Comparison of ENCODE assay signal across 8 cellular contexts in genomic region chr10:29409241-29410051, GRCh38.
DNase-seq lines count a peak whose midpoint lies in the region; ATAC-seq and TF ChIP-seq lines count a peak whose summit lies in the region.

No MANE protein-coding gene starts in this region.

- peak; percentile 50 for ATAC-seq in GM18861 (IDR thresholded peaks at IDR 0.05; ENCODE audit: unreplicated experiment)
- peak; percentile 76 for ATAC-seq in HG03066 (IDR thresholded peaks at IDR 0.05; ENCODE audit: low read depth, unreplicated experiment)

- H3K9ac ChIP-seq in stomach smooth muscle (ENCODE audit: low read length in 2 of 2), result peak overlapping the region; percentile 88 to 96

- H3K9me3 Mint-ChIP-seq in endothelial cell (ENCODE audit: unreplicated experiment), result no peaks in the 10 kb centered on the region

- H3K27me3 Mint-ChIP-seq in endothelial cell (ENCODE audit: unreplicated experiment), result peaks cover 1% of the 10 kb centered on the region

- H3K4me3 Mint-ChIP-seq in endothelial cell (ENCODE audit: unreplicated experiment), result peak overlapping the region; percentile 88

- H3K9me3 ChIP-seq in AG04450 (ENCODE audit: control insufficient read depth, insufficient read depth, low read length) (no peaks in the 10 kb centered on the region; the same call in none of the 2 replicates), stomach smooth muscle (ENCODE audit: control insufficient read depth in 2 of 2, low read length in 2 of 2) (no peaks in the 10 kb centered on the region)

- H3K4me3 ChIP-seq in AG04450 (ENCODE audit: low read depth, low read length) (peak overlapping the region; percentile 92), stomach smooth muscle (ENCODE audit: low read length in 2 of 2) (peak overlapping the region; percentile 91 to 92)

- POLR2A ChIA-PET in AG04450 (lab: Yijun Ruan, JAX), result interaction anchor here (0.5 to 0.8 kb wide), 2 partner anchors 28 to 771 kb away, joined by 3 to 4 read pairs; no protein-coding TSS in a partner anchor

- H3K27ac ChIP-seq in AG04450 (ENCODE audit: low read depth, low read length), result peak overlapping the region; percentile 59
- peak overlapping the region; percentile 71 for H3K27ac ChIP-seq in stomach smooth muscle (ENCODE audit: low read length)

- peaks cover 12% of the 10 kb centered on the region for H3K36me3 Mint-ChIP-seq in endothelial cell (ENCODE audit: low read depth, unreplicated experiment)

- no peak overlapping the region for H3K27ac Mint-ChIP-seq in endothelial cell (ENCODE audit: unreplicated experiment)

- no peaks in the 10 kb centered on the region for H3K4me1 Mint-ChIP-seq in endothelial cell (ENCODE audit: unreplicated experiment)

- H3K36me3 ChIP-seq in stomach smooth muscle (ENCODE audit: control insufficient read depth in 2 of 2, insufficient read depth in 2 of 2, low read length in 2 of 2), result no peaks in the 10 kb centered on the region

- TF ChIP-seq CTCF in AG04450 (IDR thresholded peaks at IDR 0.05; ENCODE audit: low read depth, low read length), result 0 out of 2 replicates have a peak, but pooled peaks have one; percentile 1
- TF ChIP-seq CTCF in endothelial cell (IDR thresholded peaks at IDR 0.05; ENCODE audit: unreplicated experiment), result no peak

- CTCF ChIA-PET in AG04450 (lab: Charles Lee), result interaction anchor here (1.1 to 5.2 kb wide), 4 partner anchors 14 to 32 kb away, joined by 3 to 36 read pairs (median 12); no protein-coding TSS in a partner anchor

- H3K27me3 ChIP-seq in AG04450 (ENCODE audit: control insufficient read depth, insufficient read depth, low read length), result no peaks in the 10 kb centered on the region
- H3K27me3 ChIP-seq in stomach smooth muscle (ENCODE audit: control insufficient read depth in 1 of 2, insufficient read depth in 2 of 2, low read length in 2 of 2), result no peaks in the 10 kb centered on the region

- peaks cover 14% of the 10 kb centered on the region for H3K4me1 ChIP-seq in stomach smooth muscle (ENCODE audit: control insufficient read depth, insufficient read depth, low read length)

- DNase-seq in AG04450 (ENCODE audit: low read depth, low spot score) (peak; percentile 8), NCI-H446 (lab: John Stamatoyannopoulos, UW) (peak; percentile 15 to 67), endothelial cell (ENCODE audit: low spot score) (no peak), middle frontal gyrus (ENCODE audit: extremely low spot score, low spot score) (peak; percentile 51)
- peak in 2 of 3 experiments; percentile 13 to 23 for DNase-seq in activated CD8-positive, alpha-beta memory T cell treated with anti-CD3 and anti-CD28 coated beads for 48 hours (ENCODE audit: low read depth in 2 of 3, low spot score in 2 of 3)
